ENCODE assay signal across 8 cellular contexts in genomic region chr22:38700789-38701628, GRCh38. TPM values are rescaled to one million over a fixed set of nuclear protein-coding genes. Genes with fewer than 3 reads are reported as not detected.
DNase-seq lines count a peak whose midpoint lies in the region; ATAC-seq and TF ChIP-seq lines count a peak whose summit lies in the region.

Gene JOSD1 (minus strand): TSS chr22:38700943. CDS start chr22:38699987, 956 bp downstream.

- WGBS in upper lobe of left lung, 2 donors: 0 to 5% methylated on average over 9 to 10 of the region's 94 CpGs

- H3K27me3 ChIP-seq in upper lobe of left lung: no peaks in the 10 kb centered on the region

- peak within 1 kb of the TSS; percentile 100 for H3K27ac Mint-ChIP-seq in progenitor cell of endocrine pancreas

- H3K9me3 Mint-ChIP-seq in progenitor cell of endocrine pancreas (ENCODE audit: low read depth): no peaks in the 10 kb centered on the region

- ATAC-seq in HG02798 (IDR thresholded peaks at IDR 0.05; ENCODE audit: poor library complexity, unreplicated experiment): peak; percentile 46
- ATAC-seq in left cardiac atrium: peak; percentile 56 to 73
- peak; percentile 71 to 77 for ATAC-seq in upper lobe of left lung (ENCODE audit: low FRiP score in 2 of 2)

- H3K9me3 ChIP-seq in upper lobe of left lung: no peaks in the 10 kb centered on the region

- H3K4me3 ChIP-seq in upper lobe of left lung: peak within 1 kb of the TSS; percentile 60 to 74 (median 65)

- peak; percentile 47 to 96 (median 77) for TF ChIP-seq EP300 in upper lobe of left lung (IDR thresholded peaks at IDR 0.05)

- TF ChIP-seq CTCF in progenitor cell of endocrine pancreas (IDR thresholded peaks at IDR 0.05; ENCODE audit: unreplicated experiment): peak; percentile 12
- TF ChIP-seq CTCF in upper lobe of left lung (IDR thresholded peaks at IDR 0.05): peak in 4 of 6 experiments; percentile 34 to 57 (median 45)

- TF ChIP-seq POLR2A in GM10847 (IDR thresholded peaks at IDR 0.05; ENCODE audit: extremely low read depth, insufficient read length) (peak; percentile 79), upper lobe of left lung (IDR thresholded peaks at IDR 0.05) (peak; percentile 89 to 99 (median 95))

- peaks cover 45 to 52% (median 50%) of the 10 kb centered on the region in 4 donors for H3K4me1 ChIP-seq in upper lobe of left lung

- peak within 1 kb of the TSS; percentile 97 to 99 (median 98) for H3K27ac ChIP-seq in upper lobe of left lung

- H3K27me3 Mint-ChIP-seq in progenitor cell of endocrine pancreas: no peaks in the 10 kb centered on the region

- H3K4me3 Mint-ChIP-seq in progenitor cell of endocrine pancreas (ENCODE audit: low read depth): peak within 1 kb of the TSS; percentile 92

- peaks cover 2% of the 10 kb centered on the region for H3K36me3 Mint-ChIP-seq in progenitor cell of endocrine pancreas (ENCODE audit: insufficient read depth)

- intact Hi-C loops in left cardiac atrium (cut with DNase I): no loop called here

- H3K36me3 ChIP-seq in upper lobe of left lung: peaks cover 0 to 3% (median 0%) of the 10 kb centered on the region in 4 donors

- H3K4me1 Mint-ChIP-seq in progenitor cell of endocrine pancreas (ENCODE audit: low read depth): peaks cover 44% of the 10 kb centered on the region

- DNase-seq in NCI-H146 treated with DMSO at 0.1 percent for 48 hours (lab: John Stamatoyannopoulos, UW; ENCODE audit: unreplicated experiment): peak; percentile 60
- DNase-seq in T-helper 2 cell: peak; percentile 94 to 99 (median 97)
- peak; percentile 46 to 98 (median 85) for DNase-seq in amygdala (lab: John Stamatoyannopoulos, UW)
- peak; percentile 96 for DNase-seq in left cardiac atrium
- peak; percentile 94 for DNase-seq in progenitor cell of endocrine pancreas (ENCODE audit: low spot score, unreplicated experiment)
- peak; percentile 96 to 99 for DNase-seq in upper lobe of left lung

RNA-seq across cellular contexts. Expression of gene JOSD1, which starts in this region (rescaled TPM):
- total RNA-seq in left cardiac atrium (10 to 100 TPM; 22.7 to 33.2 TPM), progenitor cell of endocrine pancreas (40.6 and 46.3 TPM in 2 replicates), upper lobe of left lung (10 to 100 TPM; 47.1 to 84.8 (median 67.3) TPM)

Comparison
In these comparisons a context has a peak if more than half of its experiments do, and no peak if none do; other contexts are left out.
1. Peak in every context shown above with its lines: DNase-seq, ATAC-seq, H3K4me3 ChIP-seq and H3K27ac ChIP-seq.